9 cellular contexts compared by ENCODE assay signal in the genomic region with DNA sequence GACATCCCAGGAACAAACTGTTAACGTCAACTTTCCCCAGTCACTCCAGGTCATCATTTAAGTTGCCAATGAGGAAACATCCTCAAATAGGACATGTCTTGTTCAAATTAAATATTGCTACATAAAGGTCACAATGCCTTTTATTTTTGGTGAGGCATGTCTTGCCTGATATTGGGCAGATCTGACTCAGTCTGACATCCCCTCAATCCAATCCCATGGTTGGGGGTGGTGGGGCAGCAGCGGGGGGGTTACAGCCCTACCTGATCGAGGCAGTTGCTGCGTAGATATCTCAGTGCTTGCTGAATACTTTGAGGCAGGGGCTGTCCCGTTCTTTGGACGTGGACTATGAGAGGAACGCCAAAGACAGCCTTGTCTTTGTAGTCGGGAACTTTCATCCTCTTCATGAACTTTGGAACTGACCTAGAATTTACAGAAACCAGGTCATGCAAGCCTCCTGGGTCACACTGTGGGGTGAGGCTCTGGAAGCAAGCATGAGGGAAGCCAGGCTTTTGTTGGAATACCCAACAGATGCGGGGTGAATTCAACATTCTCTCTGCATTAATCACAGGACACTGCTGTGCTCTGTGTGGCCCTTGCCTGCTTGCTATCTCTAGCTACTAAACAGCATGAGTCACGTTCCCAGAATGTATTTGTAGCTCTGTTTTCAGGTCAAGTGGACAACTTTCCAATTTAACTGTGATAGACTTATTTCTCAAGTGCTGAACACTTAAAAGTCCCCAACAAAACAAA.
A peak's percentile ranks its signal among the peaks of the same experiment; 100 is the strongest.
DNase-seq lines count a peak whose midpoint lies in the region; ATAC-seq lines count a peak whose summit lies in the region.
"Had no signal": no experiment of that assay in that cellular context is flagged by ENCODE, and none has a peak within 500 bp of the region (broad histone marks: within the 10 kb centered on the region; RNA-seq: fewer than 3 reads in every experiment).

No MANE protein-coding gene starts in this region.

- H3K27me3 ChIP-seq in SJSA1 (replicated peaks) = no peaks in the 10 kb centered on the region

- intact Hi-C loops in Right ventricle myocardium superior (cut with DNase I) = loop anchor here (2.0 kb wide), 1 partner anchor 161 kb away; no protein-coding TSS in a partner anchor
- intact Hi-C loops in activated CD4-positive, alpha-beta memory T cell treated with anti-CD3 and anti-CD28 coated beads for 36 hours (cut with micrococcal nuclease) = no loop called here

- no peaks in the 10 kb centered on the region for H3K9me3 Mint-ChIP-seq in activated CD4-positive, alpha-beta memory T cell treated with anti-CD3 and anti-CD28 coated beads for 36 hours
- H3K9me3 Mint-ChIP-seq: stimulated activated naive CD8-positive, alpha-beta T cell treated with anti-CD3 and anti-CD28 coated beads, Interleukin-15, Interleukin-2, amounts not matched to agents 100 ng/mL and 50 ng/mL, for 24 hours had no signal

- CTCF ChIA-PET in activated CD4-positive, alpha-beta memory T cell treated with anti-CD3 and anti-CD28 coated beads for 36 hours (lab: Charles Lee) = no interaction called here

- H3K27ac Mint-ChIP-seq in activated CD4-positive, alpha-beta memory T cell treated with anti-CD3 and anti-CD28 coated beads for 36 hours = no peak overlapping the region
- H3K27ac Mint-ChIP-seq: stimulated activated naive CD8-positive, alpha-beta T cell treated with anti-CD3 and anti-CD28 coated beads, Interleukin-15, Interleukin-2, amounts not matched to agents 100 ng/mL and 50 ng/mL, for 24 hours had no signal

- H3K36me3 ChIP-seq in SJSA1 = peaks cover 39% of the 10 kb centered on the region

- H3K27me3 Mint-ChIP-seq in activated CD4-positive, alpha-beta memory T cell treated with anti-CD3 and anti-CD28 coated beads for 36 hours = peaks cover 11% of the 10 kb centered on the region

- H3K27ac ChIP-seq in SJSA1 = peak overlapping the region; percentile 65

- H3K36me3 Mint-ChIP-seq in activated CD4-positive, alpha-beta memory T cell treated with anti-CD3 and anti-CD28 coated beads for 36 hours = no peaks in the 10 kb centered on the region

- no peaks in the 10 kb centered on the region for H3K9me3 ChIP-seq in SJSA1 (replicated peaks)

- H3K4me1 ChIP-seq in SJSA1 (replicated peaks) = peaks cover 45% of the 10 kb centered on the region

- POLR2A ChIA-PET in activated CD4-positive, alpha-beta memory T cell treated with anti-CD3 and anti-CD28 coated beads for 36 hours (lab: Charles Lee) = no interaction called here

- no peak overlapping the region for H3K4me3 Mint-ChIP-seq in activated CD4-positive, alpha-beta memory T cell treated with anti-CD3 and anti-CD28 coated beads for 36 hours
- H3K4me3 Mint-ChIP-seq: stimulated activated naive CD8-positive, alpha-beta T cell treated with anti-CD3 and anti-CD28 coated beads, Interleukin-15, Interleukin-2, amounts not matched to agents 100 ng/mL and 50 ng/mL, for 24 hours had no signal

- ATAC-seq in Right ventricle myocardium superior (ENCODE audit: poor library complexity) = peak; percentile 85

- H3K4me1 Mint-ChIP-seq in activated CD4-positive, alpha-beta memory T cell treated with anti-CD3 and anti-CD28 coated beads for 36 hours (ENCODE audit: low read depth) = peaks cover 4% of the 10 kb centered on the region

- DNase-seq in ELF-1 (ENCODE audit: low read depth, low spot score) (peak; percentile 83), SJSA1 (ENCODE audit: low read depth in 1 of 2, low spot score in 2 of 2) (peak; percentile 89), Right ventricle myocardium superior (peak; percentile 67), renal cortical epithelial cell (ENCODE audit: low read depth) (peak; percentile 98), NCI-H526 treated with DMSO at 0.1 percent for 48 hours (lab: John Stamatoyannopoulos, UW) (no peak), OCI-M1 (lab: John Stamatoyannopoulos, UW) (no peak), SHP77 (lab: John Stamatoyannopoulos, UW) (no peak)
- no peak for DNase-seq in activated CD4-positive, alpha-beta memory T cell treated with anti-CD3 and anti-CD28 coated beads for 36 hours

- H3K4me3 ChIP-seq in SJSA1 = no peak overlapping the region

Comparison
In these comparisons a context has a peak if more than half of its experiments do, and no peak if none do; other contexts are left out.
1. DNase-seq: peak in ELF-1 (single experiment), SJSA1 (2 of 2), Right ventricle myocardium superior (single experiment) and renal cortical epithelial cell (single experiment); none in NCI-H526 treated with DMSO at 0.1 percent for 48 hours (single experiment), activated CD4-positive, alpha-beta memory T cell treated with anti-CD3 and anti-CD28 coated beads for 36 hours (single experiment), OCI-M1 (single experiment) and SHP77 (0 of 2).